ENCODE assay signal across 1 cellular context in genomic region chr1:93078935-93079654, GRCh38.
TF ChIP-seq lines count a peak whose summit lies in the region.

Gene MTF2 (plus strand): TSS chr1:93079283. CDS start chr1:93079527, 244 bp downstream.

TF ChIP-seq in HepG2, 621 proteins besides CTCF, POLR2A, EP300 and RAD21 (continued from another document and continues in another):
- TF ChIP-seq, protein P1, sequence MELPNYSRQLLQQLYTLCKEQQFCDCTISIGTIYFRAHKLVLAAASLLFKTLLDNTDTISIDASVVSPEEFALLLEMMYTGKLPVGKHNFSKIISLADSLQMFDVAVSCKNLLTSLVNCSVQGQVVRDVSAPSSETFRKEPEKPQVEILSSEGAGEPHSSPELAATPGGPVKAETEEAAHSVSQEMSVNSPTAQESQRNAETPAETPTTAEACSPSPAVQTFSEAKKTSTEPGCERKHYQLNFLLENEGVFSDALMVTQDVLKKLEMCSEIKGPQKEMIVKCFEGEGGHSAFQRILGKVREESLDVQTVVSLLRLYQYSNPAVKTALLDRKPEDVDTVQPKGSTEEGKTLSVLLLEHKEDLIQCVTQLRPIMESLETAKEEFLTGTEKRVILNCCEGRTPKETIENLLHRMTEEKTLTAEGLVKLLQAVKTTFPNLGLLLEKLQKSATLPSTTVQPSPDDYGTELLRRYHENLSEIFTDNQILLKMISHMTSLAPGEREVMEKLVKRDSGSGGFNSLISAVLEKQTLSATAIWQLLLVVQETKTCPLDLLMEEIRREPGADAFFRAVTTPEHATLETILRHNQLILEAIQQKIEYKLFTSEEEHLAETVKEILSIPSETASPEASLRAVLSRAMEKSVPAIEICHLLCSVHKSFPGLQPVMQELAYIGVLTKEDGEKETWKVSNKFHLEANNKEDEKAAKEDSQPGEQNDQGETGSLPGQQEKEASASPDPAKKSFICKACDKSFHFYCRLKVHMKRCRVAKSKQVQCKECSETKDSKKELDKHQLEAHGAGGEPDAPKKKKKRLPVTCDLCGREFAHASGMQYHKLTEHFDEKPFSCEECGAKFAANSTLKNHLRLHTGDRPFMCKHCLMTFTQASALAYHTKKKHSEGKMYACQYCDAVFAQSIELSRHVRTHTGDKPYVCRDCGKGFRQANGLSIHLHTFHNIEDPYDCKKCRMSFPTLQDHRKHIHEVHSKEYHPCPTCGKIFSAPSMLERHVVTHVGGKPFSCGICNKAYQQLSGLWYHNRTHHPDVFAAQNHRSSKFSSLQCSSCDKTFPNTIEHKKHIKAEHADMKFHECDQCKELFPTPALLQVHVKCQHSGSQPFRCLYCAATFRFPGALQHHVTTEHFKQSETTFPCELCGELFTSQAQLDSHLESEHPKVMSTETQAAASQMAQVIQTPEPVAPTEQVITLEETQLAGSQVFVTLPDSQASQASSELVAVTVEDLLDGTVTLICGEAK (IDR thresholded peaks at IDR 0.05): no peak
- TF ChIP-seq, protein P1 (CRISPR knock-in tag; IDR thresholded peaks at IDR 0.05): peak; percentile 96
- TF ChIP-seq, protein P2, sequence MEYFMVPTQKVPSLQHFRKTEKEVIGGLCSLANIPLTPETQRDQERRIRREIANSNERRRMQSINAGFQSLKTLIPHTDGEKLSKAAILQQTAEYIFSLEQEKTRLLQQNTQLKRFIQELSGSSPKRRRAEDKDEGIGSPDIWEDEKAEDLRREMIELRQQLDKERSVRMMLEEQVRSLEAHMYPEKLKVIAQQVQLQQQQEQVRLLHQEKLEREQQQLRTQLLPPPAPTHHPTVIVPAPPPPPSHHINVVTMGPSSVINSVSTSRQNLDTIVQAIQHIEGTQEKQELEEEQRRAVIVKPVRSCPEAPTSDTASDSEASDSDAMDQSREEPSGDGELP (IDR thresholded peaks at IDR 0.05; ENCODE audit: borderline replicate concordance, low read depth): peak; percentile 59; the same call in 1 of the 2 replicates
- TF ChIP-seq KLF13 (CRISPR knock-in tag; IDR thresholded peaks at IDR 0.05): peak; percentile 77; the same call in 1 of the 2 replicates
- TF ChIP-seq ZNF607 (CRISPR knock-in tag; IDR thresholded peaks at IDR 0.05; ENCODE audit: borderline replicate concordance): peak; percentile 91
- peak; percentile 94 for TF ChIP-seq ZNF317 (CRISPR knock-in tag; IDR thresholded peaks at IDR 0.05)
- TF ChIP-seq, protein P3, sequence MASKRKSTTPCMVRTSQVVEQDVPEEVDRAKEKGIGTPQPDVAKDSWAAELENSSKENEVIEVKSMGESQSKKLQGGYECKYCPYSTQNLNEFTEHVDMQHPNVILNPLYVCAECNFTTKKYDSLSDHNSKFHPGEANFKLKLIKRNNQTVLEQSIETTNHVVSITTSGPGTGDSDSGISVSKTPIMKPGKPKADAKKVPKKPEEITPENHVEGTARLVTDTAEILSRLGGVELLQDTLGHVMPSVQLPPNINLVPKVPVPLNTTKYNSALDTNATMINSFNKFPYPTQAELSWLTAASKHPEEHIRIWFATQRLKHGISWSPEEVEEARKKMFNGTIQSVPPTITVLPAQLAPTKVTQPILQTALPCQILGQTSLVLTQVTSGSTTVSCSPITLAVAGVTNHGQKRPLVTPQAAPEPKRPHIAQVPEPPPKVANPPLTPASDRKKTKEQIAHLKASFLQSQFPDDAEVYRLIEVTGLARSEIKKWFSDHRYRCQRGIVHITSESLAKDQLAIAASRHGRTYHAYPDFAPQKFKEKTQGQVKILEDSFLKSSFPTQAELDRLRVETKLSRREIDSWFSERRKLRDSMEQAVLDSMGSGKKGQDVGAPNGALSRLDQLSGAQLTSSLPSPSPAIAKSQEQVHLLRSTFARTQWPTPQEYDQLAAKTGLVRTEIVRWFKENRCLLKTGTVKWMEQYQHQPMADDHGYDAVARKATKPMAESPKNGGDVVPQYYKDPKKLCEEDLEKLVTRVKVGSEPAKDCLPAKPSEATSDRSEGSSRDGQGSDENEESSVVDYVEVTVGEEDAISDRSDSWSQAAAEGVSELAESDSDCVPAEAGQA (IDR thresholded peaks at IDR 0.05; ENCODE audit: low read depth): peak; percentile 93
- TF ChIP-seq, protein P3 (CRISPR knock-in tag; IDR thresholded peaks at IDR 0.05; ENCODE audit: borderline replicate concordance): peak; percentile 93
- TF ChIP-seq ZNF747 (CRISPR knock-in tag; IDR thresholded peaks at IDR 0.05; ENCODE audit: borderline replicate concordance): peak; percentile 100
- TF ChIP-seq GABPA (IDR thresholded peaks at IDR 0.05; ENCODE audit: low read depth, low read length): 0 out of 2 replicates have a peak, but pooled peaks have one; percentile 3
- peak; percentile 79 for TF ChIP-seq GABPA (CRISPR knock-in tag; IDR thresholded peaks at IDR 0.05; ENCODE audit: low read depth)
- TF ChIP-seq, protein P4, sequence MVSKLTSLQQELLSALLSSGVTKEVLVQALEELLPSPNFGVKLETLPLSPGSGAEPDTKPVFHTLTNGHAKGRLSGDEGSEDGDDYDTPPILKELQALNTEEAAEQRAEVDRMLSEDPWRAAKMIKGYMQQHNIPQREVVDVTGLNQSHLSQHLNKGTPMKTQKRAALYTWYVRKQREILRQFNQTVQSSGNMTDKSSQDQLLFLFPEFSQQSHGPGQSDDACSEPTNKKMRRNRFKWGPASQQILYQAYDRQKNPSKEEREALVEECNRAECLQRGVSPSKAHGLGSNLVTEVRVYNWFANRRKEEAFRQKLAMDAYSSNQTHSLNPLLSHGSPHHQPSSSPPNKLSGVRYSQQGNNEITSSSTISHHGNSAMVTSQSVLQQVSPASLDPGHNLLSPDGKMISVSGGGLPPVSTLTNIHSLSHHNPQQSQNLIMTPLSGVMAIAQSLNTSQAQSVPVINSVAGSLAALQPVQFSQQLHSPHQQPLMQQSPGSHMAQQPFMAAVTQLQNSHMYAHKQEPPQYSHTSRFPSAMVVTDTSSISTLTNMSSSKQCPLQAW (CRISPR knock-in tag; IDR thresholded peaks at IDR 0.05): peak; percentile 90
- peak; percentile 96 for TF ChIP-seq ZNF292 (CRISPR knock-in tag; IDR thresholded peaks at IDR 0.05; ENCODE audit: borderline replicate concordance, low read depth)
- TF ChIP-seq ZNF550 (CRISPR knock-in tag; IDR thresholded peaks at IDR 0.05; ENCODE audit: borderline replicate concordance): peak; percentile 70; the same call in 1 of the 2 replicates
- peak; percentile 94 for TF ChIP-seq WIZ (CRISPR knock-in tag; IDR thresholded peaks at IDR 0.05)
- no peak; the same call in 1 of the 2 replicates for TF ChIP-seq GLI4 (CRISPR knock-in tag; IDR thresholded peaks at IDR 0.05; ENCODE audit: borderline replicate concordance)
- TF ChIP-seq CHD2 (IDR thresholded peaks at IDR 0.05; ENCODE audit: low read depth, low read length): peak; percentile 94
- TF ChIP-seq MLX (CRISPR knock-in tag; IDR thresholded peaks at IDR 0.05): peak; percentile 70
- TF ChIP-seq CBX2 (IDR thresholded peaks at IDR 0.05; ENCODE audit: low read depth, low read length): no peak
- TF ChIP-seq CBX2 (CRISPR knock-in tag; IDR thresholded peaks at IDR 0.05; ENCODE audit: low read depth): no peak; the same call in 1 of the 2 replicates
- peak; percentile 96 for TF ChIP-seq HINFP (CRISPR knock-in tag; IDR thresholded peaks at IDR 0.05; ENCODE audit: low read depth)
- TF ChIP-seq ELF1 (CRISPR knock-in tag; IDR thresholded peaks at IDR 0.05): peak; percentile 81
- TF ChIP-seq ZNF335 (CRISPR knock-in tag; IDR thresholded peaks at IDR 0.05): peak; percentile 77; the same call in 1 of the 2 replicates
- TF ChIP-seq KLF12 (CRISPR knock-in tag; IDR thresholded peaks at IDR 0.05; ENCODE audit: borderline replicate concordance): peak; percentile 96
- TF ChIP-seq, protein P5, sequence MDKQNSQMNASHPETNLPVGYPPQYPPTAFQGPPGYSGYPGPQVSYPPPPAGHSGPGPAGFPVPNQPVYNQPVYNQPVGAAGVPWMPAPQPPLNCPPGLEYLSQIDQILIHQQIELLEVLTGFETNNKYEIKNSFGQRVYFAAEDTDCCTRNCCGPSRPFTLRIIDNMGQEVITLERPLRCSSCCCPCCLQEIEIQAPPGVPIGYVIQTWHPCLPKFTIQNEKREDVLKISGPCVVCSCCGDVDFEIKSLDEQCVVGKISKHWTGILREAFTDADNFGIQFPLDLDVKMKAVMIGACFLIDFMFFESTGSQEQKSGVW (CRISPR knock-in tag; IDR thresholded peaks at IDR 0.05; ENCODE audit: borderline replicate concordance): peak; percentile 24; the same call in 1 of the 2 replicates
- TF ChIP-seq MIER2 (CRISPR knock-in tag; IDR thresholded peaks at IDR 0.05): peak; percentile 92
- peak; percentile 78 for TF ChIP-seq ZNF44 (CRISPR knock-in tag; IDR thresholded peaks at IDR 0.05)
- TF ChIP-seq, protein P6, sequence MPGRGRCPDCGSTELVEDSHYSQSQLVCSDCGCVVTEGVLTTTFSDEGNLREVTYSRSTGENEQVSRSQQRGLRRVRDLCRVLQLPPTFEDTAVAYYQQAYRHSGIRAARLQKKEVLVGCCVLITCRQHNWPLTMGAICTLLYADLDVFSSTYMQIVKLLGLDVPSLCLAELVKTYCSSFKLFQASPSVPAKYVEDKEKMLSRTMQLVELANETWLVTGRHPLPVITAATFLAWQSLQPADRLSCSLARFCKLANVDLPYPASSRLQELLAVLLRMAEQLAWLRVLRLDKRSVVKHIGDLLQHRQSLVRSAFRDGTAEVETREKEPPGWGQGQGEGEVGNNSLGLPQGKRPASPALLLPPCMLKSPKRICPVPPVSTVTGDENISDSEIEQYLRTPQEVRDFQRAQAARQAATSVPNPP (CRISPR knock-in tag; IDR thresholded peaks at IDR 0.05): peak; percentile 98
- no peak for TF ChIP-seq ZNF34 (CRISPR knock-in tag; IDR thresholded peaks at IDR 0.05; ENCODE audit: borderline replicate concordance)
